Comparison of ENCODE assay signal across 22 cellular contexts in the genomic region with DNA sequence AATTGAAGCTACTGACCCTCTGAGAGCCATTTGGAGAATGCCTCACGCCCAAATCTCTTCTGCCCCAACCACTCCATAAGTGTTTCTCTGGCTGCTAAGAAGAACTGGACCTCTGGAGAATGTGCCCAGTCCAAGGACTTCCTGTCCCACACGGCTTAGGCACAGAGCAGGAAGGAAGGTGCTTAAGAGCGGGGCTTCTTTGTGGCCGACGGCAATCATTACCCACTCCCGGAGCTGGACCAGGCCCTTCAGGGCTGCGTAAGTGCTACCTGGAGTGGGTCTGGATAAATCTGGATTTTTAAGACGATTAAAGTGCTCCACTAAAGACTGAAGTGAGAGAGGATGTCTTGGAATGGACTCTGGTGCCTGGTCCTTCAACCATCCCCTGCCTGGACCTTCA. TPM values are rescaled to one million over a fixed set of nuclear protein-coding genes. Genes with fewer than 3 reads are reported as not detected.
"Had no signal": no experiment of that assay in that cellular context is flagged by ENCODE, and none has a peak within 500 bp of the region (broad histone marks: within the 10 kb centered on the region; RNA-seq: fewer than 3 reads in every experiment).

No MANE protein-coding gene starts in this region.

- ATAC-seq: activated CD4-positive, CD25-positive, alpha-beta regulatory T cell treated with anti-CD3 and anti-CD28 coated beads, Interleukin-2, amount 50 U/mL, for 24 hours; body of pancreas; heart left ventricle had no signal

- H3K36me3 ChIP-seq: heart left ventricle, prostate gland, right atrium auricular region had no signal

- H3K9me3 ChIP-seq: body of pancreas, heart left ventricle, prostate gland, right atrium auricular region had no signal

- H3K27ac ChIP-seq: body of pancreas, heart left ventricle, prostate gland, right atrium auricular region had no signal

- H3K9me3 Mint-ChIP-seq: activated T-helper 1 cell treated with anti-CD3 and anti-CD28 coated beads, Interleukin-12 subunit alpha, Interleukin-12 subunit beta, Interleukin-2, Interleukin-4 antibody, amounts not matched to agents 30 ng/mL and 10 ng/mL and 1 ng/mL, durations not matched to agents 14 hours and 24 hours and 36 hours; neural crest cell; type B pancreatic cell had no signal

- H3K4me3 ChIP-seq: body of pancreas, heart left ventricle, prostate gland, right atrium auricular region had no signal

- H3K4me3 Mint-ChIP-seq: activated naive CD8-positive, alpha-beta T cell; neural crest cell; stimulated activated naive CD8-positive, alpha-beta T cell treated with anti-CD3 and anti-CD28 coated beads, Interleukin-15, Interleukin-2, amounts not matched to agents 100 ng/mL and 50 ng/mL, for 24 hours had no signal

- H3K27me3 ChIP-seq: body of pancreas, heart left ventricle, right atrium auricular region had no signal

- DNase-seq: activated CD4-positive, alpha-beta T cell treated with anti-CD3 and anti-CD28 coated beads, Interleukin-2, amount 50 U/mL, for 1 hour; activated T-cell treated with anti-CD3 and anti-CD28 coated beads for 4 hours; amygdala; body of pancreas; cortex of kidney; heart left ventricle; stimulated activated CD4-positive, alpha-beta T cell treated with anti-CD3 and anti-CD28 coated beads, Interleukin-2, amount 100 ng/mL, for 48 hours; T1000 had no signal

- H3K27ac Mint-ChIP-seq: activated naive CD8-positive, alpha-beta T cell; activated T-helper 1 cell treated with anti-CD3 and anti-CD28 coated beads, Interleukin-12 subunit alpha, Interleukin-12 subunit beta, Interleukin-2, Interleukin-4 antibody, amounts not matched to agents 30 ng/mL and 10 ng/mL and 1 ng/mL, durations not matched to agents 14 hours and 24 hours and 36 hours; stimulated activated naive CD8-positive, alpha-beta T cell treated with anti-CD3 and anti-CD28 coated beads, Interleukin-15, Interleukin-2, amounts not matched to agents 100 ng/mL and 50 ng/mL, for 24 hours; type B pancreatic cell had no signal

- H3K36me3 Mint-ChIP-seq: activated naive CD8-positive, alpha-beta T cell; type B pancreatic cell had no signal

- H3K27me3 Mint-ChIP-seq: activated naive CD8-positive, alpha-beta T cell; stimulated activated naive CD8-positive, alpha-beta T cell treated with anti-CD3 and anti-CD28 coated beads, Interleukin-15, Interleukin-2, amounts not matched to agents 100 ng/mL and 50 ng/mL, for 24 hours had no signal

RNA-seq across cellular contexts. Expression of gene CCDC42, which starts 1.8 kb away (rescaled TPM):
- total RNA-seq: body of pancreas, lower leg skin, mesenteric fat pad, neural crest cell, right atrium auricular region, skeletal muscle tissue had no signal
- polyA plus RNA-seq: esophagus, heart left ventricle had no signal

RNA-seq across cellular contexts. Expression of gene SPDYE4, which starts 15.5 kb away (rescaled TPM):
- total RNA-seq: activated T-helper 1 cell treated with anti-CD3 and anti-CD28 coated beads, Interleukin-12 subunit alpha, Interleukin-12 subunit beta, Interleukin-2, Interleukin-4 antibody, amounts not matched to agents 30 ng/mL and 10 ng/mL and 1 ng/mL, durations not matched to agents 14 hours and 24 hours and 36 hours; body of pancreas; frontal cortex; heart left ventricle; lower leg skin; mesenteric fat pad; neural crest cell; osteoblast; right atrium auricular region; skeletal muscle tissue had no signal
- polyA plus RNA-seq: esophagus, heart left ventricle had no signal

RNA-seq across cellular contexts. Expression of gene MFSD6L, which starts 56.3 kb away (rescaled TPM):
- total RNA-seq: frontal cortex, mesenteric fat pad, neural crest cell, osteoblast had no signal
